ENCODE assay signal across 2 cellular contexts in genomic region chr1:15390667-15391066, GRCh38.
TF ChIP-seq lines count a peak whose summit lies in the region.

No MANE protein-coding gene starts in this region.

TF ChIP-seq in HCT116, 20 proteins besides CTCF, POLR2A, EP300 and RAD21:
- TF ChIP-seq CBX3 (IDR thresholded peaks at IDR 0.05; ENCODE audit: low read depth) (no peak), ZBTB33 (IDR thresholded peaks at IDR 0.05; ENCODE audit: extremely low read depth, insufficient replicate concordance, low read length) (no peak), EZH2 (IDR thresholded peaks at IDR 0.05) (no peak), MAX (IDR thresholded peaks at IDR 0.05) (no peak), YY1 (IDR thresholded peaks at IDR 0.05; ENCODE audit: extremely low read depth, insufficient replicate concordance, low read depth, low read length) (no peak), TCF7L2 (IDR thresholded peaks at IDR 0.05; ENCODE audit: borderline replicate concordance, extremely low read depth, insufficient read depth, insufficient read length) (no peak), FOSL1 (IDR thresholded peaks at IDR 0.05; ENCODE audit: low read depth) (no peak), CEBPB (IDR thresholded peaks at IDR 0.05; ENCODE audit: low read depth) (no peak), SP1 (IDR thresholded peaks at IDR 0.05; ENCODE audit: low read depth) (no peak), POLR2AphosphoS5 (IDR thresholded peaks at IDR 0.05; ENCODE audit: low read depth, low read length) (no peak), ZNF274 (IDR thresholded peaks at IDR 0.05; ENCODE audit: low read depth, low read length) (no peak)

TF ChIP-seq in H1, 55 proteins besides CTCF, POLR2A, EP300 and RAD21:
- 0 out of 2 replicates have a peak, but pooled peaks have one; percentile 25 for TF ChIP-seq MAX (IDR thresholded peaks at IDR 0.05)
- no peak for TF ChIP-seq CEBPB (IDR thresholded peaks at IDR 0.05; ENCODE audit: low read depth, low read length)
- TF ChIP-seq E2F6 (IDR thresholded peaks at IDR 0.05), result peak; percentile 23; the same call in 1 of the 2 replicates
